Comparison of ENCODE assay signal across 20 cellular contexts in genomic region chr5:9850456-9850855, GRCh38.
DNase-seq lines count a peak whose midpoint lies in the region; TF ChIP-seq lines count a peak whose summit lies in the region.
"Had no signal": no experiment of that assay in that cellular context is flagged by ENCODE, and none has a peak within 500 bp of the region (broad histone marks: within the 10 kb centered on the region; RNA-seq: fewer than 3 reads in every experiment).

No MANE protein-coding gene starts in this region.

- TF ChIP-seq CTCF in osteocyte (IDR thresholded peaks at IDR 0.05): no peak

- intact Hi-C loops in activated T-helper 1 cell treated with anti-CD3 and anti-CD28 coated beads, Interleukin-12 subunit alpha, Interleukin-12 subunit beta, Interleukin-2, Interleukin-4 antibody, amounts not matched to agents 30 ng/mL and 10 ng/mL and 1 ng/mL, durations not matched to agents 14 hours and 24 hours and 36 hours (cut with micrococcal nuclease): no loop called here

- no peak overlapping the region for H3K4me3 Mint-ChIP-seq in activated T-helper 1 cell treated with anti-CD3 and anti-CD28 coated beads, Interleukin-12 subunit alpha, Interleukin-12 subunit beta, Interleukin-2, Interleukin-4 antibody, amounts not matched to agents 30 ng/mL and 10 ng/mL and 1 ng/mL, durations not matched to agents 14 hours and 24 hours and 36 hours
- H3K4me3 Mint-ChIP-seq in osteocyte (ENCODE audit: unreplicated experiment): no peak overlapping the region
- H3K4me3 Mint-ChIP-seq: CD14-positive monocyte; CD4-positive, alpha-beta T cell; CD8-positive, alpha-beta memory T cell; HFFc6 had no signal

- H3K4ac ChIP-seq in neuronal stem cell (ENCODE audit: low read length): no peak overlapping the region

- in situ Hi-C loops in G401 (cut with HindIII; ENCODE audit: low sequenced_read_pairs): no loop called here
- in situ Hi-C loops in KBM-7 (cut with MboI; ENCODE audit: low pct_unique_long_range_greater_than_20kb, low sequenced_read_pairs): no loop called here

- H3K27me3 ChIP-seq in neuronal stem cell (ENCODE audit: control insufficient read depth in 3 of 3, insufficient read depth in 3 of 3, low read depth in 1 of 3, low read length in 3 of 3): peaks cover 0 to 8% (median 0%) of the 10 kb centered on the region in 3 experiments
- H3K27me3 ChIP-seq: BE2C; BLaER1 treated with 17β-estradiol and CSF1 and Interleukin-3, amounts not matched to agents 10 nM and 100 nM had no signal

- no peak overlapping the region for H3K4me3 ChIP-seq in neuronal stem cell (ENCODE audit: low read length in 2 of 2)
- H3K4me3 ChIP-seq: BLaER1 treated with 17β-estradiol and CSF1 and Interleukin-3, amounts not matched to agents 10 nM and 100 nM; GM12878; HAP-1 had no signal

- H3K27me3 Mint-ChIP-seq in activated T-helper 1 cell treated with anti-CD3 and anti-CD28 coated beads, Interleukin-12 subunit alpha, Interleukin-12 subunit beta, Interleukin-2, Interleukin-4 antibody, amounts not matched to agents 30 ng/mL and 10 ng/mL and 1 ng/mL, durations not matched to agents 14 hours and 24 hours and 36 hours (ENCODE audit: insufficient read depth): no peaks in the 10 kb centered on the region
- H3K27me3 Mint-ChIP-seq in osteocyte (ENCODE audit: unreplicated experiment): no peaks in the 10 kb centered on the region
- H3K27me3 Mint-ChIP-seq: CD4-positive, alpha-beta T cell had no signal

- H3K9ac ChIP-seq in neuronal stem cell (ENCODE audit: low read depth, low read length, poor library complexity): no peak overlapping the region
- H3K9ac ChIP-seq: BLaER1 treated with 17β-estradiol and CSF1 and Interleukin-3, amounts not matched to agents 10 nM and 100 nM had no signal

- H2BK12ac ChIP-seq in neuronal stem cell (ENCODE audit: low read length): no peak overlapping the region

- no peak overlapping the region for H2BK120ac ChIP-seq in neuronal stem cell (ENCODE audit: low read depth, low read length)

- H2BK5ac ChIP-seq in neuronal stem cell (ENCODE audit: low read length): no peak overlapping the region

- no peaks in the 10 kb centered on the region for H3K36me3 ChIP-seq in neuronal stem cell (replicated peaks in 1 of 2; ENCODE audit: control insufficient read depth in 2 of 2, insufficient read depth in 2 of 2, low read length in 2 of 2)
- H3K36me3 ChIP-seq: BE2C; BLaER1 treated with 17β-estradiol and CSF1 and Interleukin-3, amounts not matched to agents 10 nM and 100 nM; HAP-1 had no signal

- no peaks in the 10 kb centered on the region for H3K9me3 Mint-ChIP-seq in activated T-helper 1 cell treated with anti-CD3 and anti-CD28 coated beads, Interleukin-12 subunit alpha, Interleukin-12 subunit beta, Interleukin-2, Interleukin-4 antibody, amounts not matched to agents 30 ng/mL and 10 ng/mL and 1 ng/mL, durations not matched to agents 14 hours and 24 hours and 36 hours
- H3K9me3 Mint-ChIP-seq in osteocyte (ENCODE audit: unreplicated experiment): no peaks in the 10 kb centered on the region
- H3K9me3 Mint-ChIP-seq: CD4-positive, alpha-beta T cell; HFFc6 had no signal

- no peaks in the 10 kb centered on the region for H3K4me1 ChIP-seq in neuronal stem cell (ENCODE audit: control insufficient read depth in 2 of 2, insufficient read depth in 1 of 2, low read depth in 1 of 2, low read length in 2 of 2)
- H3K4me1 ChIP-seq: BLaER1 treated with 17β-estradiol and CSF1 and Interleukin-3, amounts not matched to agents 10 nM and 100 nM; HAP-1 had no signal

- no peak overlapping the region for H3K27ac ChIP-seq in neuronal stem cell (replicated peaks; ENCODE audit: low read length)
- H3K27ac ChIP-seq: BLaER1 treated with 17β-estradiol and CSF1 and Interleukin-3, amounts not matched to agents 10 nM and 100 nM had no signal

- WGBS in neuronal stem cell (ENCODE audit: extremely low coverage in 2 of 2, insufficient read length in 2 of 2, insufficient replicate concordance in 1 of 2), 2 donors: no CpG with 5 or more reads among the region's 5 CpGs

- H3K4me1 Mint-ChIP-seq in activated T-helper 1 cell treated with anti-CD3 and anti-CD28 coated beads, Interleukin-12 subunit alpha, Interleukin-12 subunit beta, Interleukin-2, Interleukin-4 antibody, amounts not matched to agents 30 ng/mL and 10 ng/mL and 1 ng/mL, durations not matched to agents 14 hours and 24 hours and 36 hours (ENCODE audit: low read depth): no peaks in the 10 kb centered on the region
- H3K4me1 Mint-ChIP-seq in osteocyte (ENCODE audit: unreplicated experiment): peaks cover 3% of the 10 kb centered on the region
- H3K4me1 Mint-ChIP-seq: CD14-positive monocyte; CD8-positive, alpha-beta memory T cell had no signal

- no peak overlapping the region for H4K8ac ChIP-seq in neuronal stem cell (ENCODE audit: low read depth, low read length)

- no peak overlapping the region for H3K14ac ChIP-seq in neuronal stem cell (ENCODE audit: low read length)

- H2AFZ ChIP-seq in neuronal stem cell (ENCODE audit: low read length): no peak overlapping the region

- H3K18ac ChIP-seq in neuronal stem cell (ENCODE audit: low read length): peak overlapping the region; percentile 31

- no peaks in the 10 kb centered on the region for H3K79me1 ChIP-seq in neuronal stem cell (ENCODE audit: low read depth, low read length)

- no peaks in the 10 kb centered on the region for H3K36me3 Mint-ChIP-seq in activated T-helper 1 cell treated with anti-CD3 and anti-CD28 coated beads, Interleukin-12 subunit alpha, Interleukin-12 subunit beta, Interleukin-2, Interleukin-4 antibody, amounts not matched to agents 30 ng/mL and 10 ng/mL and 1 ng/mL, durations not matched to agents 14 hours and 24 hours and 36 hours (ENCODE audit: low read depth)
- H3K36me3 Mint-ChIP-seq in osteocyte (ENCODE audit: unreplicated experiment): no peaks in the 10 kb centered on the region
- H3K36me3 Mint-ChIP-seq: CD14-positive monocyte; CD8-positive, alpha-beta memory T cell had no signal

- H3K9me3 ChIP-seq in neuronal stem cell (replicated peaks in 1 of 2; ENCODE audit: control insufficient read depth in 2 of 2, insufficient read depth in 1 of 2, low read depth in 1 of 2, low read length in 2 of 2): no peaks in the 10 kb centered on the region
- H3K9me3 ChIP-seq: BE2C; BLaER1 treated with 17β-estradiol and CSF1 and Interleukin-3, amounts not matched to agents 10 nM and 100 nM; HAP-1 had no signal

- DNase-seq in G401 (ENCODE audit: low spot score): peak; percentile 89
- no peak for DNase-seq in activated T-helper 1 cell treated with anti-CD3 and anti-CD28 coated beads, Interleukin-12 subunit alpha, Interleukin-12 subunit beta, Interleukin-2, Interleukin-4 antibody, amounts not matched to agents 30 ng/mL and 10 ng/mL and 1 ng/mL, durations not matched to agents 14 hours and 24 hours and 36 hours (ENCODE audit: low spot score)
- peak; percentile 51 for DNase-seq in cerebellum (ENCODE audit: low spot score)
- no peak for DNase-seq in neuronal stem cell (ENCODE audit: low spot score)
- DNase-seq in osteocyte (ENCODE audit: extremely low spot score, unreplicated experiment): no peak
- DNase-seq in NCI-H2196 treated with DMSO at 0.1 percent for 48 hours (lab: John Stamatoyannopoulos, UW; ENCODE audit: unreplicated experiment): no peak
- no peak for DNase-seq in glomerular visceral epithelial cell (ENCODE audit: extremely low spot score)
- DNase-seq in KBM-7: no peak
- DNase-seq: BE2C; CD4-positive, alpha-beta T cell; CD8-positive, alpha-beta memory T cell; DMS153; DND-41; GDM1; GOT3; HFFc6 had no signal

- H2BK15ac ChIP-seq in neuronal stem cell (ENCODE audit: low read length): no peak overlapping the region

- H4K91ac ChIP-seq in neuronal stem cell (ENCODE audit: low read depth, low read length, poor library complexity): no peak overlapping the region

- peak overlapping the region; percentile 7 for H3K27ac Mint-ChIP-seq in activated T-helper 1 cell treated with anti-CD3 and anti-CD28 coated beads, Interleukin-12 subunit alpha, Interleukin-12 subunit beta, Interleukin-2, Interleukin-4 antibody, amounts not matched to agents 30 ng/mL and 10 ng/mL and 1 ng/mL, durations not matched to agents 14 hours and 24 hours and 36 hours
- H3K27ac Mint-ChIP-seq in osteocyte (ENCODE audit: unreplicated experiment): no peak overlapping the region
- H3K27ac Mint-ChIP-seq: CD14-positive monocyte; CD4-positive, alpha-beta T cell; CD8-positive, alpha-beta memory T cell had no signal

- no peak overlapping the region for H2AK5ac ChIP-seq in neuronal stem cell (ENCODE audit: low read depth, low read length)

- no peak overlapping the region for H3K4me2 ChIP-seq in neuronal stem cell (ENCODE audit: insufficient read depth, low read length, poor library complexity, severe bottlenecking)
- H3K4me2 ChIP-seq: BLaER1 treated with 17β-estradiol and CSF1 and Interleukin-3, amounts not matched to agents 10 nM and 100 nM had no signal

- H3K23ac ChIP-seq in neuronal stem cell (ENCODE audit: low read depth, low read length, poor library complexity): no peak overlapping the region

Comparison
In these comparisons a context has a peak if more than half of its experiments do, and no peak if none do; other contexts are left out.
1. DNase-seq: peak in G401 (single experiment) and cerebellum (single experiment); none in activated T-helper 1 cell treated with anti-CD3 and anti-CD28 coated beads, Interleukin-12 subunit alpha, Interleukin-12 subunit beta, Interleukin-2, Interleukin-4 antibody, amounts not matched to agents 30 ng/mL and 10 ng/mL and 1 ng/mL, durations not matched to agents 14 hours and 24 hours and 36 hours (single experiment), neuronal stem cell (single experiment), osteocyte (single experiment), NCI-H2196 treated with DMSO at 0.1 percent for 48 hours (single experiment), glomerular visceral epithelial cell (single experiment) and KBM-7 (single experiment).